8 cellular contexts compared by ENCODE assay signal in the genomic region with DNA sequence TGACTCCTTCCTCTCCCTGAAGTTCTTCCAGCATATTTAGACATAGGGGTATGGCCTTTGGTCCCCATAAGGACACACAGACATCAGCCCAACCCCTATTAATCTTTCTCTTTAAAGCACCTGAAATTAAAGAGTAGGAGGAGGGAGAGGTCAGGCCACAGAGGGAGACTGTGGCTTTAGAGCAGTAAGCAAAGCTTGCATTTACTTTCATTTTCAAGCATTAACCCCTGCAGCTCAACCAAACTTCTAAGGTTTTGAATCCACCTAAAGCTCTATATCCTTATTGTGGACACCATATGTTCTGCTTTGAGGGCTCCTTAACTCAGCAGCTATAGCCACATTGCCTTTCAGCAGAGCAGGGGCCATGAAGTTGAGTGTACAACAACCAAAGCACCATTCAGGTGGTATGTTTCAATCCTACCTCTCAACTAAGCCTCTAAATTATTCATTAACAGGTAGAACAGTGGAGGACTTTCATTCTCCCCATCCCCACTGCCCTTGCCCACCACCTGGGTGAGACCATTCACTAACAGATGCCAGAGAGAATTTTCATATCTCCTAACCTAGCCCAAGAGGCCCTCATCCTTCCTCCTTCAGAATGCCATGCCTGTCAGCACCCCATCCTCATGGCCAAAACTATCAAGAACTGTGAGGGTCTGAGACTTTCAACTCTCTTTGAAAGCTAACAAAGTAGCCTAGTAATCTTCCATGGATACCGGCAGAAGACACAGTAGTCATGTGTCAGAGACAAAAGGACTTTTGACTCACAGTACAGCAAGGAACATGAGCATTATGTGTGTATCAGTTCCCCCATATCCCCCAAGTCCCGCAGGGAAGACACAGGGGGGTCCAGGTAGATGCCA. TPM values are rescaled to one million over a fixed set of nuclear protein-coding genes. Genes with fewer than 3 reads are reported as not detected.
DNase-seq lines count a peak whose midpoint lies in the region; ATAC-seq and TF ChIP-seq lines count a peak whose summit lies in the region.

No MANE protein-coding gene starts in this region.

- H3K27ac ChIP-seq in dorsolateral prefrontal cortex = no peak overlapping the region

- ATAC-seq in GM18520 (IDR thresholded peaks at IDR 0.05; ENCODE audit: unreplicated experiment) = peak; percentile 74
- peak; percentile 90 for ATAC-seq in HG02623 (IDR thresholded peaks at IDR 0.05; ENCODE audit: unreplicated experiment)

- intact Hi-C loops in dorsolateral prefrontal cortex (cut with DNase I) = no loop called here

- H3K36me3 ChIP-seq in mucosa of stomach (ENCODE audit: control insufficient read depth, insufficient read depth, low read length) (no peaks in the 10 kb centered on the region), BE2C (no peaks in the 10 kb centered on the region)

- peaks cover 8% of the 10 kb centered on the region for H3K4me1 ChIP-seq in mucosa of stomach (ENCODE audit: control insufficient read depth, insufficient read depth, low read length)
- no peaks in the 10 kb centered on the region for H3K4me1 ChIP-seq in BE2C

- peak overlapping the region; percentile 36 for H3K9ac ChIP-seq in mucosa of stomach (ENCODE audit: low read length)

- DNase-seq in RPMI8226 (peak; percentile 9), dorsolateral prefrontal cortex (no peak), CD1c-positive myeloid dendritic cell (ENCODE audit: extremely low spot score) (no peak), BE2C (no peak), NCI-H1092 treated with DMSO at 0.1 percent for 48 hours (lab: John Stamatoyannopoulos, UW) (no peak)

- TF ChIP-seq CTCF in dorsolateral prefrontal cortex (IDR thresholded peaks at IDR 0.05 in 54 of 56, conservative IDR thresholded peaks at IDR 0.05 in 2 of 56; ENCODE audit: low read depth in 1 of 56, partially characterized antibody in 56 of 56) (no peak), BE2C (IDR thresholded peaks at IDR 0.05; ENCODE audit: low read depth, low read length) (no peak)

- H3K27me3 ChIP-seq in mucosa of stomach (ENCODE audit: control insufficient read depth, insufficient read depth, low read length) (no peaks in the 10 kb centered on the region), dorsolateral prefrontal cortex (no peaks in the 10 kb centered on the region), BE2C (no peaks in the 10 kb centered on the region)

- no peak overlapping the region for H3K4me3 ChIP-seq in mucosa of stomach (ENCODE audit: low read length)
- H3K4me3 ChIP-seq in dorsolateral prefrontal cortex = no peak overlapping the region
- no peak overlapping the region for H3K4me3 ChIP-seq in BE2C (ENCODE audit: low read depth, low read length)

- H3K9me3 ChIP-seq in mucosa of stomach (ENCODE audit: control insufficient read depth, low read length) = no peaks in the 10 kb centered on the region
- H3K9me3 ChIP-seq in BE2C = no peaks in the 10 kb centered on the region

RNA-seq across cellular contexts. Expression of gene LIN54, which starts 20.8 kb away (rescaled TPM):
- 10 to 100 TPM; 11.9 to 25.0 (median 18.7) TPM for total RNA-seq in dorsolateral prefrontal cortex
- polyA plus RNA-seq in BE2C (2012; ENCODE audit: insufficient read depth, insufficient read length, low read depth) = 4.9 TPM

RNA-seq across cellular contexts. Expression of gene COPS4, which starts 45.2 kb away (rescaled TPM):
- 10 to 100 TPM; 22.8 to 75.1 (median 50.8) TPM for total RNA-seq in dorsolateral prefrontal cortex
- 48.7 TPM for polyA plus RNA-seq in BE2C (2012; ENCODE audit: insufficient read depth, insufficient read length, low read depth)
